1 cellular context compared by ENCODE assay signal in the genomic region with DNA sequence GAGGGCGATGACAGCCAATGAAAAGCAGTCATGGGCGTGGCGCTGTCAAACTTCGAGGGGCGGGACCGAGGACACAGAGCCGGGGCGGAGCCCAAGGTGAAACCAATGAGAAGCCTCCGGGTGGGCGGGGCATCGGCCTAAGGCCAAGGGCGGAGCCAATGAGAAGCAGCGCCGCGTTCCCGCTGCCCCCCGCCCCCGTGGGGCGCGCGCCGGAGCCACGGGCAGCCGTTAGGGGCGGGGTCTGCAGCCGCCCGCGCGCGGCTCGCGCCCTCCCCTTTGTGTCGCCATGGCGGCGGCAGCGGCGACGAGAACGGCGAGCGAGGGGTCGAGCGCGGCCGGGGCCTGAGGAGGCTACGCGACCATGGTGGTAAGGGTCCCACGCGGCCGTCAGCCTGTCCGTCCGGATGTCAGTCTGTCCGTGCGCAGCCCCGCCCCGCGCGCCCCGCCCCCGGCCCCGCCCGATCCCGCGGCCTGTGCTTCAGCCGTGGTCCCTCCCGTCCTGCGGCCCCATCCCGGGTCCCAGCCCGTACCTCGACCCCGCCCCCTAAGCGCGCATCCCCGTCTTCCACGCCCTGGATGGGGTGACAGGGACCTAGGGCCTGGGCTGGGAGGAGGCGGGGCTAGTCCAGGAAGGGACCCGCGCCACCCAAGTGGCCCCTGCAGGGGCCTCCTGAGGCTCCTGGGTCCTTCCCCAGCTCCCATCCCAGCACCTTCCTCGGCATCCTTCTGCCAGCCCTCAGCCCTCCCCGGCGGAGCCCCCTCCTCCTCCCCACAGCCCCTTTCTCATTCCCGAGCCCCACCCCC.
TF ChIP-seq lines count a peak whose summit lies in the region.

ARHGAP33 (plus strand) TSS at position 267 of the 804 bp plus-strand sequence; CDS start at position 362, 95 bp downstream.

TF ChIP-seq in K562, 482 proteins besides CTCF, POLR2A, EP300 and RAD21 (continued from another document and continues in another):
- no peak for TF ChIP-seq RREB1 (CRISPR knock-in tag; IDR thresholded peaks at IDR 0.05)
- 0 out of 2 replicates have a peak, but pooled peaks have one; percentile 61 for TF ChIP-seq SP1 (CRISPR knock-in tag; IDR thresholded peaks at IDR 0.05)
- no peak for TF ChIP-seq GABPB2 (CRISPR knock-in tag; conservative IDR thresholded peaks at IDR 0.05)
- no peak for TF ChIP-seq ZEB2 (IDR thresholded peaks at IDR 0.05)
- no peak for TF ChIP-seq ZNF41 (CRISPR knock-in tag; conservative IDR thresholded peaks at IDR 0.05)
- TF ChIP-seq CBX2 (IDR thresholded peaks at IDR 0.05; ENCODE audit: insufficient read depth, low read length, poor library complexity, severe bottlenecking): no peak
- TF ChIP-seq, protein P1, sequence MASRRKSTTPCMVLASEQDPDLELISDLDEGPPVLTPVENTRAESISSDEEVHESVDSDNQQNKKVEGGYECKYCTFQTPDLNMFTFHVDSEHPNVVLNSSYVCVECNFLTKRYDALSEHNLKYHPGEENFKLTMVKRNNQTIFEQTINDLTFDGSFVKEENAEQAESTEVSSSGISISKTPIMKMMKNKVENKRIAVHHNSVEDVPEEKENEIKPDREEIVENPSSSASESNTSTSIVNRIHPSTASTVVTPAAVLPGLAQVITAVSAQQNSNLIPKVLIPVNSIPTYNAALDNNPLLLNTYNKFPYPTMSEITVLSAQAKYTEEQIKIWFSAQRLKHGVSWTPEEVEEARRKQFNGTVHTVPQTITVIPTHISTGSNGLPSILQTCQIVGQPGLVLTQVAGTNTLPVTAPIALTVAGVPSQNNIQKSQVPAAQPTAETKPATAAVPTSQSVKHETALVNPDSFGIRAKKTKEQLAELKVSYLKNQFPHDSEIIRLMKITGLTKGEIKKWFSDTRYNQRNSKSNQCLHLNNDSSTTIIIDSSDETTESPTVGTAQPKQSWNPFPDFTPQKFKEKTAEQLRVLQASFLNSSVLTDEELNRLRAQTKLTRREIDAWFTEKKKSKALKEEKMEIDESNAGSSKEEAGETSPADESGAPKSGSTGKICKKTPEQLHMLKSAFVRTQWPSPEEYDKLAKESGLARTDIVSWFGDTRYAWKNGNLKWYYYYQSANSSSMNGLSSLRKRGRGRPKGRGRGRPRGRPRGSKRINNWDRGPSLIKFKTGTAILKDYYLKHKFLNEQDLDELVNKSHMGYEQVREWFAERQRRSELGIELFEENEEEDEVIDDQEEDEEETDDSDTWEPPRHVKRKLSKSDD (conservative IDR thresholded peaks at IDR 0.05; ENCODE audit: low read length): no peak
- TF ChIP-seq CCAR2 (IDR thresholded peaks at IDR 0.05; ENCODE audit: low read depth, low read length): no peak
- no peak for TF ChIP-seq BCOR (IDR thresholded peaks at IDR 0.05)
- TF ChIP-seq ZNF354B (CRISPR knock-in tag; IDR thresholded peaks at IDR 0.05): no peak
- TF ChIP-seq, protein P2, sequence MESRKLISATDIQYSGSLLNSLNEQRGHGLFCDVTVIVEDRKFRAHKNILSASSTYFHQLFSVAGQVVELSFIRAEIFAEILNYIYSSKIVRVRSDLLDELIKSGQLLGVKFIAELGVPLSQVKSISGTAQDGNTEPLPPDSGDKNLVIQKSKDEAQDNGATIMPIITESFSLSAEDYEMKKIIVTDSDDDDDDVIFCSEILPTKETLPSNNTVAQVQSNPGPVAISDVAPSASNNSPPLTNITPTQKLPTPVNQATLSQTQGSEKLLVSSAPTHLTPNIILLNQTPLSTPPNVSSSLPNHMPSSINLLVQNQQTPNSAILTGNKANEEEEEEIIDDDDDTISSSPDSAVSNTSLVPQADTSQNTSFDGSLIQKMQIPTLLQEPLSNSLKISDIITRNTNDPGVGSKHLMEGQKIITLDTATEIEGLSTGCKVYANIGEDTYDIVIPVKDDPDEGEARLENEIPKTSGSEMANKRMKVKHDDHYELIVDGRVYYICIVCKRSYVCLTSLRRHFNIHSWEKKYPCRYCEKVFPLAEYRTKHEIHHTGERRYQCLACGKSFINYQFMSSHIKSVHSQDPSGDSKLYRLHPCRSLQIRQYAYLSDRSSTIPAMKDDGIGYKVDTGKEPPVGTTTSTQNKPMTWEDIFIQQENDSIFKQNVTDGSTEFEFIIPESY (CRISPR knock-in tag; IDR thresholded peaks at IDR 0.05): no peak
- TF ChIP-seq NFE2L1 (tag; IDR thresholded peaks at IDR 0.05; ENCODE audit: borderline replicate concordance, low read depth): no peak
- TF ChIP-seq ZNF764 (CRISPR knock-in tag; IDR thresholded peaks at IDR 0.05; ENCODE audit: low read depth): no peak
- TF ChIP-seq ZNF785 (CRISPR knock-in tag; IDR thresholded peaks at IDR 0.05): no peak
- no peak for TF ChIP-seq ATF6 (CRISPR knock-in tag; IDR thresholded peaks at IDR 0.05)
- no peak for TF ChIP-seq ZKSCAN8 (CRISPR knock-in tag; IDR thresholded peaks at IDR 0.05)
- no peak for TF ChIP-seq RBM14 (IDR thresholded peaks at IDR 0.05; ENCODE audit: borderline replicate concordance, insufficient read depth, low read depth, low read length)
- TF ChIP-seq RBM22 (IDR thresholded peaks at IDR 0.05; ENCODE audit: low read depth, low read length, poor library complexity, severe bottlenecking): no peak
- TF ChIP-seq KAT7 (CRISPR knock-in tag; IDR thresholded peaks at IDR 0.05; ENCODE audit: borderline replicate concordance): no peak
- TF ChIP-seq PREB (CRISPR knock-in tag; IDR thresholded peaks at IDR 0.05): no peak
- TF ChIP-seq CEBPB (tag; IDR thresholded peaks at IDR 0.05): no peak
- no peak for TF ChIP-seq ASH1L (IDR thresholded peaks at IDR 0.05; ENCODE audit: borderline replicate concordance, low read depth, partially characterized antibody)
- TF ChIP-seq ZNF76 (CRISPR knock-in tag; IDR thresholded peaks at IDR 0.05; ENCODE audit: borderline replicate concordance): no peak
- no peak for TF ChIP-seq GABPA (tag; conservative IDR thresholded peaks at IDR 0.05; ENCODE audit: low read depth)
- no peak for TF ChIP-seq RBM15 (IDR thresholded peaks at IDR 0.05; ENCODE audit: insufficient read depth, low read length)
- no peak for TF ChIP-seq GTF2E2 (tag; IDR thresholded peaks at IDR 0.05)
- TF ChIP-seq ZNF408 (CRISPR knock-in tag; IDR thresholded peaks at IDR 0.05; ENCODE audit: low read depth): no peak
- no peak for TF ChIP-seq CREBBP (IDR thresholded peaks at IDR 0.05; ENCODE audit: low read depth, low read length)
- no peak for TF ChIP-seq ZNF561 (CRISPR knock-in tag; conservative IDR thresholded peaks at IDR 0.05)
- no peak for TF ChIP-seq DPF2 (IDR thresholded peaks at IDR 0.05)
- TF ChIP-seq ZNF175 (CRISPR knock-in tag; IDR thresholded peaks at IDR 0.05; ENCODE audit: low read depth): no peak
- no peak for TF ChIP-seq KAT8 (IDR thresholded peaks at IDR 0.05; ENCODE audit: low read depth)
- TF ChIP-seq HLTF (IDR thresholded peaks at IDR 0.05): no peak
- no peak for TF ChIP-seq ZBTB5 (IDR thresholded peaks at IDR 0.05)
- no peak for TF ChIP-seq SMAD3 (CRISPR knock-in tag; conservative IDR thresholded peaks at IDR 0.05)
- no peak for TF ChIP-seq CBX5 (IDR thresholded peaks at IDR 0.05; ENCODE audit: borderline replicate concordance, low read depth)
- TF ChIP-seq FOXM1 (IDR thresholded peaks at IDR 0.05; ENCODE audit: low read depth): no peak
- no peak for TF ChIP-seq FOXM1 (CRISPR knock-in tag; IDR thresholded peaks at IDR 0.05; ENCODE audit: low read depth)
- TF ChIP-seq CHD2 (IDR thresholded peaks at IDR 0.05; ENCODE audit: low read depth, low read length): no peak
- peak; percentile 94 for TF ChIP-seq HMGN3 (IDR thresholded peaks at IDR 0.05; ENCODE audit: borderline replicate concordance, extremely low read depth, insufficient read length, low read depth, low read length)
- no peak for TF ChIP-seq MTA2 (IDR thresholded peaks at IDR 0.05; ENCODE audit: low read depth)
- TF ChIP-seq SAP30 (IDR thresholded peaks at IDR 0.05; ENCODE audit: borderline replicate concordance, insufficient read depth, low read depth, low read length, poor library complexity, severe bottlenecking): peak; percentile 62
- TF ChIP-seq CSDE1 (IDR thresholded peaks at IDR 0.05): no peak
- TF ChIP-seq PPARD (CRISPR knock-in tag; IDR thresholded peaks at IDR 0.05): no peak
- TF ChIP-seq, protein P3, sequence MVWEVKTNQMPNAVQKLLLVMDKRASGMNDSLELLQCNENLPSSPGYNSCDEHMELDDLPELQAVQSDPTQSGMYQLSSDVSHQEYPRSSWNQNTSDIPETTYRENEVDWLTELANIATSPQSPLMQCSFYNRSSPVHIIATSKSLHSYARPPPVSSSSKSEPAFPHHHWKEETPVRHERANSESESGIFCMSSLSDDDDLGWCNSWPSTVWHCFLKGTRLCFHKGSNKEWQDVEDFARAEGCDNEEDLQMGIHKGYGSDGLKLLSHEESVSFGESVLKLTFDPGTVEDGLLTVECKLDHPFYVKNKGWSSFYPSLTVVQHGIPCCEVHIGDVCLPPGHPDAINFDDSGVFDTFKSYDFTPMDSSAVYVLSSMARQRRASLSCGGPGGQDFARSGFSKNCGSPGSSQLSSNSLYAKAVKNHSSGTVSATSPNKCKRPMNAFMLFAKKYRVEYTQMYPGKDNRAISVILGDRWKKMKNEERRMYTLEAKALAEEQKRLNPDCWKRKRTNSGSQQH (CRISPR knock-in tag; IDR thresholded peaks at IDR 0.05): no peak
- no peak for TF ChIP-seq TCF3 (CRISPR knock-in tag; IDR thresholded peaks at IDR 0.05)
- TF ChIP-seq NFATC3 (IDR thresholded peaks at IDR 0.05): no peak
